Comparison of ENCODE assay signal across 8 cellular contexts in genomic region chr1:1122078-1122811, GRCh38.
A peak's percentile ranks its signal among the peaks of the same experiment; 100 is the strongest.
DNase-seq lines count a peak whose midpoint lies in the region; ATAC-seq and TF ChIP-seq lines count a peak whose summit lies in the region.

No MANE protein-coding gene starts in this region.

- peak; percentile 84 for TF ChIP-seq CTCF in GM12864 (IDR thresholded peaks at IDR 0.05; ENCODE audit: low read depth, low read length, missing control alignments)
- peak; percentile 92 for TF ChIP-seq CTCF in foreskin fibroblast (IDR thresholded peaks at IDR 0.05; ENCODE audit: low read depth, low read length)
- TF ChIP-seq CTCF in neutrophil (IDR thresholded peaks at IDR 0.05) = peak; percentile 45

- H3K4me1 ChIP-seq in neutrophil (ENCODE audit: control insufficient read depth in 1 of 2, insufficient read depth in 1 of 2, low read depth in 1 of 2, low read length in 1 of 2) = peaks cover 4 to 5% of the 10 kb centered on the region in 2 experiments
- H3K4me1 ChIP-seq in stomach smooth muscle (ENCODE audit: control insufficient read depth, insufficient read depth, low read length) = peaks cover 16% of the 10 kb centered on the region

- H3K4me3 ChIP-seq in GM12864 (ENCODE audit: low read depth, low read length) (peak overlapping the region; percentile 24; the same call in 1 of the 2 replicates), foreskin fibroblast (ENCODE audit: low read depth in 1 of 2, low read length in 2 of 2) (no peak overlapping the region), neutrophil (ENCODE audit: low read depth in 1 of 2, low read length in 1 of 2) (peak overlapping the region in 1 of 2 experiments; percentile 23), stomach smooth muscle (ENCODE audit: low read length in 2 of 2) (peak overlapping the region; percentile 32 to 64)

- H3K9me3 ChIP-seq in neutrophil = no peaks in the 10 kb centered on the region
- peaks cover 0 to 4% of the 10 kb centered on the region in 2 donors for H3K9me3 ChIP-seq in stomach smooth muscle (ENCODE audit: control insufficient read depth in 2 of 2, low read length in 2 of 2)

- H3K9ac ChIP-seq in stomach smooth muscle (ENCODE audit: low read length in 2 of 2) = peak overlapping the region in 1 of 2 donors; percentile 60

- H3K27me3 ChIP-seq in neutrophil = peaks cover 67% of the 10 kb centered on the region
- H3K27me3 ChIP-seq in stomach smooth muscle (ENCODE audit: control insufficient read depth in 1 of 2, insufficient read depth in 2 of 2, low read length in 2 of 2) = peaks cover 4 to 17% of the 10 kb centered on the region in 2 donors

- H3K27ac ChIP-seq in neutrophil (no peak overlapping the region), stomach smooth muscle (ENCODE audit: low read length) (no peak overlapping the region)

- DNase-seq in GM12864 (ENCODE audit: low read depth) (no peak), RPMI8226 (peak; percentile 88), foreskin fibroblast (peak; percentile 61 to 90)
- peak; percentile 79 for DNase-seq in activated T-helper 9 cell treated with anti-CD3 and anti-CD28 coated beads, Interleukin-2, amount 50 U/mL, for 16 hours (ENCODE audit: low read depth)

- ATAC-seq in HG03460 (IDR thresholded peaks at IDR 0.05; ENCODE audit: unreplicated experiment) (peak; percentile 62), HG03139 (IDR thresholded peaks at IDR 0.05; ENCODE audit: unreplicated experiment) (no peak)

- no peaks in the 10 kb centered on the region for H3K36me3 ChIP-seq in neutrophil
- no peaks in the 10 kb centered on the region for H3K36me3 ChIP-seq in stomach smooth muscle (ENCODE audit: control insufficient read depth in 2 of 2, insufficient read depth in 2 of 2, low read length in 2 of 2)

Comparison
In these comparisons a context has a peak if more than half of its experiments do, and no peak if none do; other contexts are left out.
1. H3K4me3 ChIP-seq: peak in GM12864 (single experiment) and stomach smooth muscle (2 of 2); none in foreskin fibroblast (0 of 2).
2. Peak in every context shown above with its lines, with median percentiles within 50 percentile points of each other: CTCF ChIP-seq.